8 cellular contexts compared by ENCODE assay signal in the genomic region with DNA sequence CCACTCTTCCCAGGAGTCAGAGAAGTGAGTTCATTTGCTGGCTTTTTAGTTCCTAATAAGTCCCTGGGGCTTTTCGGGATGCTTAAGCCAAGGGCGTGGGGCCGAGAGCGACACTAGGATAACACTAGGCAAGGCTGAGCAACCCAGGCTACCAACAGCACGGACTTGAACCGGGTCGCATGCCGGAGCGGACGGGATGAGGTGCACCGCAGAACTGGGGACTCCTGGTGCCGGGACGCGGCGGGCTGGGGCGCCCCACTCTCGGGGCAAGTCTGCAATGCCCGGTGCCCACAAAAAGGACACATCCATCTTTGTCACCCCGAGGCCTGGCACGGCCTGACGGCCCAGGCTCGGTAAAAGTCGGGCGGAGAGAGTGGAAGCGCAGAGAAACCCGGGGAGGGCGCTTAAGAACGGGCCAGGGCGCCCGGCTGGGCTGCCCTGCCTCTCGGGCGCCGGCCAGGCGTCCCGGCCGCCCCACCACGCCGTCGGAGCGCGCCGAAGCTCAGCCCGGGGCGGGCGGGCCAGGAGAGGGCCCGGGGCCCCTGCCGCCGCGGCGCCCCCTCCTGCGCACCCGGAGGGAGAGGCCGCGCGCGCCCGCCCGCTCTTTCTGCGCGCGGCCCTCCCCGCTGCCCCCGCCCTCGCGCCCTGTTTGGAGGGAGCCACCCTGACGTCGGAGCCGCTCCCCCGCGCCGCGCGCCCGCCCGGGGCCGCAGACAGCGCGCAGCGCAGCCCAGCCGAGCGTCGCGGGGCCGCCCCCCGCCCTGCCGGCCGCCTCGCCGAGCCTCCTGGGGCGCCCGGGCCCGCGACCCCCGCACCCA. TPM values are rescaled to one million over a fixed set of nuclear protein-coding genes. Genes with fewer than 3 reads are reported as not detected.
DNase-seq lines count a peak whose midpoint lies in the region; ATAC-seq and TF ChIP-seq lines count a peak whose summit lies in the region.

Gene NBL1 (plus strand): TSS at position 710 of the 818 bp plus-strand sequence. CDS start 10,720 bp downstream, outside the sequence.

- H3K4me1 ChIP-seq in HUES48 (ENCODE audit: control insufficient read depth, insufficient read depth, low read length) = peaks cover 14% of the 10 kb centered on the region

- H3K27ac ChIP-seq in HUES48 (ENCODE audit: low read depth, low read length) (no peak within 1 kb of the TSS), layer of hippocampus (ENCODE audit: low read depth, low read length) (peak within 1 kb of the TSS; percentile 80)

- peak; percentile 84 for ATAC-seq in activated CD4-positive, alpha-beta T cell treated with anti-CD3 and anti-CD28 coated beads for 36 hours
- no peak for ATAC-seq in HG03139 (IDR thresholded peaks at IDR 0.05; ENCODE audit: unreplicated experiment)

- H3K4me1 Mint-ChIP-seq in activated CD4-positive, alpha-beta T cell treated with anti-CD3 and anti-CD28 coated beads for 36 hours = peaks cover 21% of the 10 kb centered on the region

- DNase-seq in DMS53 treated with DMSO at 0.1 percent for 48 hours (lab: John Stamatoyannopoulos, UW; ENCODE audit: unreplicated experiment) = peak; percentile 43
- peak; percentile 84 for DNase-seq in activated CD4-positive, alpha-beta T cell treated with anti-CD3 and anti-CD28 coated beads for 36 hours
- peak; percentile 80 for DNase-seq in choroid plexus epithelial cell (ENCODE audit: low read depth)
- peak; percentile 66 to 67 for DNase-seq in stimulated activated CD4-positive, alpha-beta T cell treated with anti-CD3 and anti-CD28 coated beads, Interleukin-1b, Interleukin-23, amount 100 ng/mL, for 4 hours (ENCODE audit: low read depth in 2 of 2)
- no peak for DNase-seq in NCI-H774 (lab: John Stamatoyannopoulos, UW)

- peak within 1 kb of the TSS; percentile 88 for H3K4me3 Mint-ChIP-seq in activated CD4-positive, alpha-beta T cell treated with anti-CD3 and anti-CD28 coated beads for 36 hours

- H3K9ac ChIP-seq in HUES48 (ENCODE audit: low read depth, low read length) = peak within 1 kb of the TSS; percentile 3; the same call in 1 of the 2 replicates

- no peaks in the 10 kb centered on the region for H3K36me3 Mint-ChIP-seq in activated CD4-positive, alpha-beta T cell treated with anti-CD3 and anti-CD28 coated beads for 36 hours (ENCODE audit: low read depth)

- H3K4me3 ChIP-seq in HUES48 (ENCODE audit: low read depth, low read length) = peak within 1 kb of the TSS; percentile 75
- peak within 1 kb of the TSS; percentile 91 for H3K4me3 ChIP-seq in choroid plexus epithelial cell (ENCODE audit: low read depth, low read length)

- POLR2A ChIA-PET in activated CD4-positive, alpha-beta T cell treated with anti-CD3 and anti-CD28 coated beads for 36 hours (lab: Charles Lee) = no interaction called here

- H3K36me3 ChIP-seq in HUES48 (ENCODE audit: control insufficient read depth, insufficient read depth, low read length) = no peaks in the 10 kb centered on the region

- H3K27me3 ChIP-seq in HUES48 (ENCODE audit: control insufficient read depth, insufficient read depth, low read length) = peaks cover 44% of the 10 kb centered on the region
- peaks cover 5% of the 10 kb centered on the region for H3K27me3 ChIP-seq in layer of hippocampus (ENCODE audit: control insufficient read depth, insufficient read depth, low read length)

- H3K9me3 Mint-ChIP-seq in activated CD4-positive, alpha-beta T cell treated with anti-CD3 and anti-CD28 coated beads for 36 hours (ENCODE audit: low read depth) = no peaks in the 10 kb centered on the region

- CTCF ChIA-PET in activated CD4-positive, alpha-beta T cell treated with anti-CD3 and anti-CD28 coated beads for 36 hours (lab: Charles Lee) = interaction anchor here (0.6 to 2.5 kb wide), 5 partner anchors 10 to 761 kb away, joined by 3 to 12 read pairs (median 3); no protein-coding TSS in a partner anchor

- H3K9me3 ChIP-seq in HUES48 (ENCODE audit: control insufficient read depth, insufficient read depth, low read length) = no peaks in the 10 kb centered on the region

- peaks cover 18% of the 10 kb centered on the region for H3K27me3 Mint-ChIP-seq in activated CD4-positive, alpha-beta T cell treated with anti-CD3 and anti-CD28 coated beads for 36 hours

- TF ChIP-seq CTCF in choroid plexus epithelial cell (conservative IDR thresholded peaks at IDR 0.05; ENCODE audit: low read depth, low read length) = no peak

- intact Hi-C loops in activated CD4-positive, alpha-beta T cell treated with anti-CD3 and anti-CD28 coated beads for 36 hours (cut with DNase I, micrococcal nuclease) = loop anchor here in 1 of 2 experiments (1.0 to 2.0 kb wide), 3 partner anchors 48 to 393 kb away; partner anchors contain the start of genes CAPZB, EMC1 and MRTO4

- H3K27ac Mint-ChIP-seq in activated CD4-positive, alpha-beta T cell treated with anti-CD3 and anti-CD28 coated beads for 36 hours = peak within 1 kb of the TSS; percentile 64

RNA-seq across cellular contexts. Expression of gene NBL1, which starts in this region (rescaled TPM):
- 10 to 100 TPM; 10.5 to 10.7 TPM for total RNA-seq in activated CD4-positive, alpha-beta T cell treated with anti-CD3 and anti-CD28 coated beads for 36 hours
